Comparison of ENCODE assay signal across 1 cellular context in the genomic region with DNA sequence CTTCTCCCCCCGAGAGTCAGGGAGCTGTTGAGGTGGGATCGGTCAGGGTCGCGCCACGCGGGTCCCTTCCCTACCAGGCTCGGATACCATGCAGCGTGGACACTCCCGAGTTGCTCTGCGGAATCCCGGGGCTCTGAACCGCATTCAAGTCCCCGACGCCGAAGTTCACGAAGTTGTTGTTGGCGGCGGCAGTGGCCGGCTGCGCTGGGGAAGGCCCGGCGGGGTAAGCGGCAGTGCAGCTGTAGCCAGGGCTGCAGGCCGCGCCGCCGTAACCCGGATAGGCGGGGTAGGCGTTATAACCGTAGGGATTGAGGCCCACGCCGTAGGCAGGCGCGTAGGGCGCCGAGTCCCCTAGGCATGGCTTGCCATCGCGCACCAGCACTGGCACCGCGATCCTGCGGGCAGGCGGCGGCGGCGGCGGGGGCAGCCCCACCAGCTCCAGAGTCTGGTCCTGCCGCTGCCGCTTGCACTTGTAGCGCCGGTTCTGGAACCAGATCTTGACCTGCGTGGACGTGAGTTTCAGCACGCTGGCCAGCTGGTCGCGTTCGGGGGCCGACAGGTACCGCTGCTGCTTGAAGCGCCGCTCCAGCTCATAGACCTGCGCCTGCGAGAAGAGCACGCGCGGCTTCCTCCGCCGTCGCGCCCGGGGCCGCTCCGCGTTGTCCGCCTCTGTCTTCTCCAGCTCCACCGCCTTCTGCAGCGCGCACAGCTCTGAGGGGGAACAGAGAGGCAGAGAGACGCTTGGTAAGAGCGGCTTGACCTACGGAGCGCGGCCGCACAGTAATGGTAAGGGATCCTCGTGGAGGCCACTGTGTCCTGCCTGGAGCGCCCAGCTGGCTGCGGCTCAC.
TF ChIP-seq lines count a peak whose summit lies in the region.

No MANE protein-coding gene starts in this region.

TF ChIP-seq in endothelial cell of umbilical vein, 7 proteins besides CTCF, POLR2A, EP300 and RAD21 (continued from another document):
- TF ChIP-seq JUN (IDR thresholded peaks at IDR 0.05; ENCODE audit: borderline replicate concordance, insufficient read depth, insufficient read length, low read depth) (no peak), POLR2AphosphoS5 (IDR thresholded peaks at IDR 0.05; ENCODE audit: insufficient read depth, low read depth, low read length) (no peak), GATA2 (IDR thresholded peaks at IDR 0.05; ENCODE audit: insufficient read depth, insufficient read length, low read depth, low read length) (no peak)
TF ChIP-seq in endothelial cell of umbilical vein: peak in this region for 1.
